In the genomic region with DNA sequence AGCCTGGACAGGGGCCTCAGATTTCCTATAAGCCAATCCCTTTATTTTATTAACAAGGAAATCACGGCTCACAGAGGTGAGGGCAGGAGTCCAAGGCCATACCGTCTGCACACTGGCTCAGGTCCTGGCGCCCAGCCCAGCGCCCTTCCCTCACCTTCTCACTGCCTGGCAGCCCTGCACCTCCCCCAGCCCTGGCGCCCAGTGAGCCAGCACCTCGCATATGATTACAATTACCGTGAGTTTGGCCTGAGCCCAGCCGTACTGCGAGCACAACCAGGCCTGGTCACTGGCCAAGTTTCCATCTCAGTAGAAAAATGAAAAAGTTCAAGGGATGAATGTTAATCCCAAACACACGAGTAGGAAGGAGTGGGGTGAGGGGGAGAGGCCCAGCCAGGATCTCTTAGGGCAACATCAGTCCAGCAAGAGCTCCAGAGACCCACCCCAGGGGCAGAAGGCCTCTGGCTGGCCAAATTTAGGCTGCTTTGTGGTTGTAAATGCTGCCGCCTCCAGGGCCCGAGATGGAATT, we compare ENCODE assay signal across 9 cellular contexts.
DNase-seq lines count a peak whose midpoint lies in the region; ATAC-seq and TF ChIP-seq lines count a peak whose summit lies in the region.
"Had no signal": no experiment of that assay in that cellular context is flagged by ENCODE, and none has a peak within 500 bp of the region (broad histone marks: within the 10 kb centered on the region; RNA-seq: fewer than 3 reads in every experiment).

No MANE protein-coding gene starts in this region.

- TF ChIP-seq CTCF in brain microvascular endothelial cell (IDR thresholded peaks at IDR 0.05; ENCODE audit: low read depth, low read length, missing control alignments): no peak
- TF ChIP-seq CTCF in tibial nerve (IDR thresholded peaks at IDR 0.05): peak in 1 of 5 experiments; percentile 9

- in situ Hi-C loops in brain microvascular endothelial cell (cut with HindIII; ENCODE audit: low pct_ligation_motif_present, low sequenced_read_pairs): no loop called here

- no peak for TF ChIP-seq POLR2A in tibial nerve (IDR thresholded peaks at IDR 0.05)

- H3K36me3 ChIP-seq in brain microvascular endothelial cell (replicated peaks) (no peaks in the 10 kb centered on the region), tibial nerve (no peaks in the 10 kb centered on the region)

- ATAC-seq in left colon: peak; percentile 87
- ATAC-seq in GM18517 (IDR thresholded peaks at IDR 0.05; ENCODE audit: unreplicated experiment): no peak

- H3K27ac ChIP-seq in brain microvascular endothelial cell (peak overlapping the region; percentile 83), tibial nerve (peak overlapping the region; percentile 71 to 89 (median 81))

- DNase-seq in NCI-H345 (lab: John Stamatoyannopoulos, UW): peak; percentile 44
- no peak for DNase-seq in NCI-H345 treated with DMSO at 0.1 percent for 48 hours (lab: John Stamatoyannopoulos, UW; ENCODE audit: unreplicated experiment)
- DNase-seq in brain microvascular endothelial cell: peak; percentile 70
- DNase-seq in left colon: peak; percentile 96 to 98
- DNase-seq in tibial nerve (ENCODE audit: low spot score in 2 of 2): peak; percentile 89 to 96
- DNase-seq in activated naive CD4-positive, alpha-beta T cell treated with anti-CD3 and anti-CD28 coated beads, Interleukin-2, amount 50 U/mL, for 16 hours: no peak
- no peak for DNase-seq in GDM1 (lab: John Stamatoyannopoulos, UW)
- DNase-seq: CD4-positive, CD25-positive, alpha-beta regulatory T cell had no signal

- no peaks in the 10 kb centered on the region for H3K9me3 ChIP-seq in tibial nerve

- intact Hi-C loops in left colon (cut with DNase I, micrococcal nuclease): no loop called here

- peak; percentile 50 to 91 for TF ChIP-seq EP300 in tibial nerve (IDR thresholded peaks at IDR 0.05)

- H3K27me3 ChIP-seq in brain microvascular endothelial cell (replicated peaks) (no peaks in the 10 kb centered on the region), tibial nerve (no peaks in the 10 kb centered on the region)

- H3K4me1 ChIP-seq in tibial nerve: peaks cover 0 to 62% (median 50%) of the 10 kb centered on the region in 4 donors

- 15 to 24% methylated on average over 12 of the region's 12 CpGs for WGBS in tibial nerve, 2 donors

- no peak overlapping the region for H3K4me3 ChIP-seq in brain microvascular endothelial cell (ENCODE audit: low read depth, low read length)
- H3K4me3 ChIP-seq in tibial nerve: no peak overlapping the region

Comparison
In these comparisons a context has a peak if more than half of its experiments do, and no peak if none do; other contexts are left out.
1. DNase-seq: peak in NCI-H345 (single experiment), brain microvascular endothelial cell (single experiment), left colon (2 of 2) and tibial nerve (2 of 2); none in NCI-H345 treated with DMSO at 0.1 percent for 48 hours (single experiment), activated naive CD4-positive, alpha-beta T cell treated with anti-CD3 and anti-CD28 coated beads, Interleukin-2, amount 50 U/mL, for 16 hours (single experiment) and GDM1 (single experiment).